In the genomic region with DNA sequence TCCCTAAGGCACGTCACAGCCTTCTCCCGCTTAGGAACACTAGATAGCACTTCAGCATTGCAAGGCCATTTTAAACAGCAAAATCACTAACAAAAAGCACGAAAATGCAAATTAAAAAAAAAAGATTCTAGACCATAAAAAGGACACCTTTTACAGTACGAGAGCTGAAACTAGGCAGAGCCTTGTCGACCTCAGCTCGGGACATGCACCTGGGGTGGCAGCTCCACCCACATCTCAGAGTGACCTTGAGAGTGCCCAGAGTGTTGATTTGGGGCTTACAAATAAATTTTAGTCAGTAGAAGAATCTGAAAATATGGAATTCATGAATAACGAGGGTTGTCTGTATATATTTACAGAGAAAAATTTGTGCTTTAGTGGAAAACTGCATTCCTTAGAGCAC, we compare ENCODE assay signal across 11 cellular contexts. TPM values are rescaled to one million over a fixed set of nuclear protein-coding genes. Genes with fewer than 3 reads are reported as not detected.
DNase-seq lines count a peak whose midpoint lies in the region; ATAC-seq and FAIRE-seq lines count a peak whose summit lies in the region.
"Had no signal": no experiment of that assay in that cellular context is flagged by ENCODE, and none has a peak within 500 bp of the region (broad histone marks: within the 10 kb centered on the region; RNA-seq: fewer than 3 reads in every experiment).

No MANE protein-coding gene starts in this region.

- DNase-seq in activated CD8-positive, alpha-beta memory T cell treated with anti-CD3 and anti-CD28 coated beads, Interleukin-2, amount 10 ng/mL, durations not matched to agents 7 days and 5 days, result no peak
- no peak for DNase-seq in activated CD8-positive, alpha-beta memory T cell treated with anti-CD3 and anti-CD28 coated beads for 24 hours
- DNase-seq in activated CD4-positive, alpha-beta memory T cell treated with anti-CD3 and anti-CD28 coated beads, Interleukin-2, amount 10 ng/mL, durations not matched to agents 7 days and 5 days, result no peak
- DNase-seq in stimulated activated naive CD8-positive, alpha-beta T cell treated with anti-CD3 and anti-CD28 coated beads, Interleukin-15, amount 100 ng/mL, for 72 hours, result no peak
- DNase-seq in RKO (ENCODE audit: low spot score) (no peak), NCI-H1417 (lab: John Stamatoyannopoulos, UW) (no peak), frontal cortex (ENCODE audit: low spot score in 2 of 2) (no peak)
- DNase-seq: NCI-H2081 treated with DMSO at 0.1 percent for 48 hours had no signal

- H3K9ac ChIP-seq in iPS-18a (ENCODE audit: low read length), result peak overlapping the region; percentile 62

- POLR2A ChIA-PET in activated CD4-positive, alpha-beta memory T cell treated with anti-CD3 and anti-CD28 coated beads, Interleukin-2, amount 10 ng/mL, durations not matched to agents 7 days and 5 days (lab: Charles Lee), result interaction anchor here (1.9 kb wide), 1 partner anchor 12 kb away, joined by 6 read pairs; no protein-coding TSS in a partner anchor

- no peaks in the 10 kb centered on the region for H3K9me3 Mint-ChIP-seq in activated CD8-positive, alpha-beta memory T cell treated with anti-CD3 and anti-CD28 coated beads, Interleukin-2, amount 10 ng/mL, durations not matched to agents 7 days and 5 days (ENCODE audit: low read depth)
- H3K9me3 Mint-ChIP-seq in activated CD4-positive, alpha-beta memory T cell treated with anti-CD3 and anti-CD28 coated beads, Interleukin-2, amount 10 ng/mL, durations not matched to agents 7 days and 5 days, result peaks cover 9% of the 10 kb centered on the region
- H3K9me3 Mint-ChIP-seq in stimulated activated naive CD8-positive, alpha-beta T cell treated with anti-CD3 and anti-CD28 coated beads, Interleukin-15, amount 100 ng/mL, for 72 hours, result peaks cover 0 to 2% of the 10 kb centered on the region in 2 donors

- ATAC-seq in activated CD8-positive, alpha-beta memory T cell treated with anti-CD3 and anti-CD28 coated beads, Interleukin-2, amount 10 ng/mL, durations not matched to agents 7 days and 5 days, result no peak
- no peak for ATAC-seq in stimulated activated naive CD8-positive, alpha-beta T cell treated with anti-CD3 and anti-CD28 coated beads, Interleukin-15, amount 100 ng/mL, for 72 hours

- no peak for FAIRE-seq in frontal cortex (lab: Jason Lieb, UNC)

- H3K9me3 ChIP-seq in iPS-18a (ENCODE audit: control insufficient read depth, low read depth, low read length), result no peaks in the 10 kb centered on the region
- H3K9me3 ChIP-seq: mucosa of descending colon, tibial nerve had no signal

- H3K27ac Mint-ChIP-seq in activated CD8-positive, alpha-beta memory T cell treated with anti-CD3 and anti-CD28 coated beads, Interleukin-2, amount 10 ng/mL, durations not matched to agents 7 days and 5 days, result no peak overlapping the region
- H3K27ac Mint-ChIP-seq in activated CD4-positive, alpha-beta memory T cell treated with anti-CD3 and anti-CD28 coated beads, Interleukin-2, amount 10 ng/mL, durations not matched to agents 7 days and 5 days, result peak overlapping the region; percentile 4
- peak overlapping the region; percentile 57 to 97 for H3K27ac Mint-ChIP-seq in stimulated activated naive CD8-positive, alpha-beta T cell treated with anti-CD3 and anti-CD28 coated beads, Interleukin-15, amount 100 ng/mL, for 72 hours

- CTCF ChIA-PET in activated CD8-positive, alpha-beta memory T cell treated with anti-CD3 and anti-CD28 coated beads, Interleukin-2, amount 10 ng/mL, durations not matched to agents 7 days and 5 days (lab: Charles Lee), result interaction anchor here (1.3 kb wide), 1 partner anchor 30 kb away, joined by 3 read pairs; no protein-coding TSS in a partner anchor
- CTCF ChIA-PET in activated CD4-positive, alpha-beta memory T cell treated with anti-CD3 and anti-CD28 coated beads, Interleukin-2, amount 10 ng/mL, durations not matched to agents 7 days and 5 days (lab: Charles Lee), result interaction anchor here (1.9 kb wide), 2 partner anchors 29 to 30 kb away, joined by 7 to 8 read pairs; no protein-coding TSS in a partner anchor

- H3K4me3 Mint-ChIP-seq in activated CD8-positive, alpha-beta memory T cell treated with anti-CD3 and anti-CD28 coated beads, Interleukin-2, amount 10 ng/mL, durations not matched to agents 7 days and 5 days, result peak overlapping the region; percentile 84
- H3K4me3 Mint-ChIP-seq in activated CD4-positive, alpha-beta memory T cell treated with anti-CD3 and anti-CD28 coated beads, Interleukin-2, amount 10 ng/mL, durations not matched to agents 7 days and 5 days, result peak overlapping the region; percentile 76
- peak overlapping the region; percentile 94 to 96 for H3K4me3 Mint-ChIP-seq in stimulated activated naive CD8-positive, alpha-beta T cell treated with anti-CD3 and anti-CD28 coated beads, Interleukin-15, amount 100 ng/mL, for 72 hours

- H3K27me3 Mint-ChIP-seq in activated CD8-positive, alpha-beta memory T cell treated with anti-CD3 and anti-CD28 coated beads, Interleukin-2, amount 10 ng/mL, durations not matched to agents 7 days and 5 days, result peaks cover 5% of the 10 kb centered on the region
- H3K27me3 Mint-ChIP-seq in activated CD4-positive, alpha-beta memory T cell treated with anti-CD3 and anti-CD28 coated beads, Interleukin-2, amount 10 ng/mL, durations not matched to agents 7 days and 5 days, result peaks cover 8% of the 10 kb centered on the region
- peaks cover 8% of the 10 kb centered on the region for H3K27me3 Mint-ChIP-seq in stimulated activated naive CD8-positive, alpha-beta T cell treated with anti-CD3 and anti-CD28 coated beads, Interleukin-15, amount 100 ng/mL, for 72 hours

- H3K36me3 Mint-ChIP-seq in activated CD8-positive, alpha-beta memory T cell treated with anti-CD3 and anti-CD28 coated beads, Interleukin-2, amount 10 ng/mL, durations not matched to agents 7 days and 5 days, result peaks cover 22% of the 10 kb centered on the region
- peaks cover 31% of the 10 kb centered on the region for H3K36me3 Mint-ChIP-seq in activated CD4-positive, alpha-beta memory T cell treated with anti-CD3 and anti-CD28 coated beads, Interleukin-2, amount 10 ng/mL, durations not matched to agents 7 days and 5 days (ENCODE audit: low read depth)

- no peaks in the 10 kb centered on the region for H3K27me3 ChIP-seq in iPS-18a (ENCODE audit: control insufficient read depth, insufficient read depth, low read length)
- H3K27me3 ChIP-seq: tibial nerve had no signal

- peaks cover 18% of the 10 kb centered on the region for H3K4me1 ChIP-seq in iPS-18a (ENCODE audit: control insufficient read depth, low read depth, low read length)

- no peak overlapping the region for H3K27ac ChIP-seq in iPS-18a (ENCODE audit: low read length)

- H3K4me1 Mint-ChIP-seq in activated CD8-positive, alpha-beta memory T cell treated with anti-CD3 and anti-CD28 coated beads, Interleukin-2, amount 10 ng/mL, durations not matched to agents 7 days and 5 days, result peaks cover 21% of the 10 kb centered on the region
- H3K4me1 Mint-ChIP-seq in activated CD4-positive, alpha-beta memory T cell treated with anti-CD3 and anti-CD28 coated beads, Interleukin-2, amount 10 ng/mL, durations not matched to agents 7 days and 5 days, result peaks cover 18% of the 10 kb centered on the region
- peaks cover 50% of the 10 kb centered on the region for H3K4me1 Mint-ChIP-seq in stimulated activated naive CD8-positive, alpha-beta T cell treated with anti-CD3 and anti-CD28 coated beads, Interleukin-15, amount 100 ng/mL, for 72 hours

- peak overlapping the region; percentile 88 for H3K4me3 ChIP-seq in iPS-18a (ENCODE audit: low read length)

- H3K36me3 ChIP-seq in iPS-18a (ENCODE audit: control insufficient read depth, low read depth, low read length), result peaks cover 11% of the 10 kb centered on the region

RNA-seq across cellular contexts. Expression of gene MRPS24, which starts 1.1 kb away (rescaled TPM):
- 10 to 100 TPM; 75.3 to 96.2 TPM for total RNA-seq in activated CD8-positive, alpha-beta memory T cell treated with anti-CD3 and anti-CD28 coated beads, Interleukin-2, amount 10 ng/mL, durations not matched to agents 7 days and 5 days
- 10 to 100 TPM; 74.6 to 76.5 TPM for total RNA-seq in activated CD4-positive, alpha-beta memory T cell treated with anti-CD3 and anti-CD28 coated beads, Interleukin-2, amount 10 ng/mL, durations not matched to agents 7 days and 5 days
- 25.3 TPM for total RNA-seq in frontal cortex

RNA-seq across cellular contexts. Expression of gene URGCP, which starts 38.2 kb away (rescaled TPM):
- 10 to 100 TPM; 24.3 to 26.4 TPM for total RNA-seq in activated CD8-positive, alpha-beta memory T cell treated with anti-CD3 and anti-CD28 coated beads, Interleukin-2, amount 10 ng/mL, durations not matched to agents 7 days and 5 days
- 10 to 100 TPM; 19.8 to 20.1 TPM for total RNA-seq in activated CD4-positive, alpha-beta memory T cell treated with anti-CD3 and anti-CD28 coated beads, Interleukin-2, amount 10 ng/mL, durations not matched to agents 7 days and 5 days
- total RNA-seq in frontal cortex, result 42.8 TPM

RNA-seq across cellular contexts. Expression of gene UBE2D4, which starts 58.1 kb away (rescaled TPM):
- 1 to 10 TPM; 7.2 to 7.6 TPM for total RNA-seq in activated CD8-positive, alpha-beta memory T cell treated with anti-CD3 and anti-CD28 coated beads, Interleukin-2, amount 10 ng/mL, durations not matched to agents 7 days and 5 days
- 1 to 10 TPM; 5.3 to 6.8 TPM for total RNA-seq in activated CD4-positive, alpha-beta memory T cell treated with anti-CD3 and anti-CD28 coated beads, Interleukin-2, amount 10 ng/mL, durations not matched to agents 7 days and 5 days
- total RNA-seq in frontal cortex, result 9.0 TPM
